In genomic region chr7:148987010-148987750, GRCh38 we compare ENCODE assay signal across 8 cellular contexts. TPM values are rescaled to one million over a fixed set of nuclear protein-coding genes. Genes with fewer than 3 reads are reported as not detected.
A peak's percentile ranks its signal among the peaks of the same experiment; 100 is the strongest.
DNase-seq lines count a peak whose midpoint lies in the region; ATAC-seq and TF ChIP-seq lines count a peak whose summit lies in the region.

No MANE protein-coding gene starts in this region.

- peaks cover 0 to 15% (median 3%) of the 10 kb centered on the region in 4 donors for H3K4me1 ChIP-seq in right lobe of liver

- H3K27me3 ChIP-seq in dorsolateral prefrontal cortex (no peaks in the 10 kb centered on the region), right lobe of liver (no peaks in the 10 kb centered on the region)

- DNase-seq in CD14-positive monocyte (ENCODE audit: low spot score) (peak; percentile 82), NCI-H748 (lab: John Stamatoyannopoulos, UW; ENCODE audit: unreplicated experiment) (peak; percentile 96), dorsolateral prefrontal cortex (peak; percentile 50 to 92 (median 82)), right lobe of liver (peak; percentile 81 to 82 (median 82))
- peak; percentile 62 to 69 for DNase-seq in activated CD4-positive, alpha-beta T cell treated with anti-CD3 and anti-CD28 coated beads, Interleukin-2, amount 50 U/mL, for 4 hours
- DNase-seq in stimulated activated CD4-positive, alpha-beta T cell treated with anti-CD3 and anti-CD28 coated beads, Interleukin-4, amount 100 ng/mL, for 48 hours (ENCODE audit: low read depth in 2 of 2): peak; percentile 61 to 74

- peaks cover 45% of the 10 kb centered on the region for H3K4me1 Mint-ChIP-seq in CD14-positive monocyte

- H3K9me3 ChIP-seq in right lobe of liver: no peaks in the 10 kb centered on the region

- no peak for TF ChIP-seq CTCF in CD14-positive monocyte (IDR thresholded peaks at IDR 0.05)
- TF ChIP-seq CTCF in dorsolateral prefrontal cortex (IDR thresholded peaks at IDR 0.05 in 54 of 56, conservative IDR thresholded peaks at IDR 0.05 in 2 of 56; ENCODE audit: low read depth in 1 of 56, partially characterized antibody in 56 of 56): peak in 6 of 56 donors; percentile 5 to 17 (median 9)
- no peak for TF ChIP-seq CTCF in right lobe of liver (IDR thresholded peaks at IDR 0.05)

- H3K4me3 Mint-ChIP-seq in CD14-positive monocyte: peak overlapping the region; percentile 98

- 0% methylated on average over 14 of the region's 17 CpGs for WGBS in right lobe of liver (ENCODE audit: insufficient coverage, low coverage, low lambda C conversion rate, missing lambda C conversion rate)

- H3K4me3 ChIP-seq in dorsolateral prefrontal cortex (peak overlapping the region; percentile 41 to 95 (median 76)), right lobe of liver (peak overlapping the region; percentile 58 to 61 (median 61))

- H3K27ac ChIP-seq in dorsolateral prefrontal cortex: peak overlapping the region; percentile 26 to 95 (median 87)
- H3K27ac ChIP-seq in right lobe of liver: peak overlapping the region; percentile 43 to 73 (median 51)

- H3K27ac Mint-ChIP-seq in CD14-positive monocyte: peak overlapping the region; percentile 85 to 95 (median 91)

- peaks cover under 1 to 9% (median 2%) of the 10 kb centered on the region in 3 donors for H3K27me3 Mint-ChIP-seq in CD14-positive monocyte (ENCODE audit: low read depth in 3 of 3)

- no peaks in the 10 kb centered on the region for H3K36me3 ChIP-seq in right lobe of liver

- H3K36me3 Mint-ChIP-seq in CD14-positive monocyte: no peaks in the 10 kb centered on the region

- peak; percentile 89 for ATAC-seq in GM19395 (IDR thresholded peaks at IDR 0.05; ENCODE audit: unreplicated experiment)
- peak; percentile 93 for ATAC-seq in HG03558 (IDR thresholded peaks at IDR 0.05; ENCODE audit: extremely low read depth, unreplicated experiment)
- ATAC-seq in right lobe of liver: peak; percentile 92 to 95 (median 94)

- no peak for TF ChIP-seq POLR2A in right lobe of liver (IDR thresholded peaks at IDR 0.05)

- peaks cover 0 to 1% (median 0%) of the 10 kb centered on the region in 7 donors for H3K9me3 Mint-ChIP-seq in CD14-positive monocyte

- intact Hi-C loops in CD14-positive monocyte (cut with micrococcal nuclease): loop anchor here (2.0 to 10.0 kb wide), 2 partner anchors 80 to 102 kb away; partner anchors contain the start of gene EZH2 (in 1 of the 2)
- intact Hi-C loops in dorsolateral prefrontal cortex (cut with DNase I): loop anchor here (2.0 to 5.0 kb wide), 4 partner anchors 40 to 105 kb away; partner anchors contain the start of genes PDIA4 (in 2 of the 2) and EZH2 (in 1 of the 2)
- intact Hi-C loops in right lobe of liver (cut with DNase I): no loop called here

RNA-seq across cellular contexts. Expression of gene PDIA4, which starts 41.1 kb away (rescaled TPM):
- 10 to 100 TPM; 36.5 to 51.2 TPM for polyA plus RNA-seq in CD14-positive monocyte
- total RNA-seq in dorsolateral prefrontal cortex (10 to 100 TPM; 17.6 to 81.7 (median 29.7) TPM), right lobe of liver (100 to 1,000 TPM; 218 to 368 (median 272) TPM)

Comparison
In these comparisons a context has a peak if more than half of its experiments do, and no peak if none do; other contexts are left out.
1. Peak in every context shown above with its lines: DNase-seq, ATAC-seq, H3K4me3 ChIP-seq and H3K27ac ChIP-seq.
2. intact Hi-C loops: an anchor here in CD14-positive monocyte (2.0 to 10.0 kb wide) and dorsolateral prefrontal cortex (2.0 to 5.0 kb wide); none called in right lobe of liver.